In genomic region chr1:150696590-150696989, GRCh38 we compare ENCODE assay signal across 8 cellular contexts. TPM values are rescaled to one million over a fixed set of nuclear protein-coding genes. Genes with fewer than 3 reads are reported as not detected.
DNase-seq lines count a peak whose midpoint lies in the region; ATAC-seq lines count a peak whose summit lies in the region.

No MANE protein-coding gene starts in this region.

- H3K36me3 Mint-ChIP-seq in activated naive CD4-positive, alpha-beta T cell treated with anti-CD3 and anti-CD28 coated beads, Interleukin-2, amount 50 U/mL, for 24 hours: peaks cover 8% of the 10 kb centered on the region
- H3K36me3 Mint-ChIP-seq in activated CD8-positive, alpha-beta T cell treated with anti-CD3 and anti-CD28 coated beads, Interleukin-2, amount 10 ng/mL, durations not matched to agents 7 days and 5 days (ENCODE audit: low read depth): peaks cover 14% of the 10 kb centered on the region

- peaks cover 50% of the 10 kb centered on the region for H3K4me1 Mint-ChIP-seq in activated naive CD4-positive, alpha-beta T cell treated with anti-CD3 and anti-CD28 coated beads, Interleukin-2, amount 50 U/mL, for 24 hours
- H3K4me1 Mint-ChIP-seq in activated CD8-positive, alpha-beta T cell treated with anti-CD3 and anti-CD28 coated beads, Interleukin-2, amount 10 ng/mL, durations not matched to agents 7 days and 5 days (ENCODE audit: low read depth): peaks cover 18% of the 10 kb centered on the region
- H3K4me1 Mint-ChIP-seq in stimulated activated naive CD8-positive, alpha-beta T cell treated with anti-CD3 and anti-CD28 coated beads, Interleukin-15, amount 100 ng/mL, for 72 hours: peaks cover 27% of the 10 kb centered on the region

- no peak for ATAC-seq in activated CD8-positive, alpha-beta T cell treated with anti-CD3 and anti-CD28 coated beads, Interleukin-2, amount 10 ng/mL, durations not matched to agents 7 days and 5 days
- ATAC-seq in stimulated activated naive CD8-positive, alpha-beta T cell treated with anti-CD3 and anti-CD28 coated beads, Interleukin-15, amount 100 ng/mL, for 72 hours: no peak
- ATAC-seq in GM18868 (IDR thresholded peaks at IDR 0.05; ENCODE audit: unreplicated experiment): no peak

- H3K9me3 Mint-ChIP-seq in activated naive CD4-positive, alpha-beta T cell treated with anti-CD3 and anti-CD28 coated beads, Interleukin-2, amount 50 U/mL, for 24 hours: no peaks in the 10 kb centered on the region
- H3K9me3 Mint-ChIP-seq in activated CD8-positive, alpha-beta T cell treated with anti-CD3 and anti-CD28 coated beads, Interleukin-2, amount 10 ng/mL, durations not matched to agents 7 days and 5 days (ENCODE audit: insufficient read depth): no peaks in the 10 kb centered on the region
- no peaks in the 10 kb centered on the region for H3K9me3 Mint-ChIP-seq in stimulated activated naive CD8-positive, alpha-beta T cell treated with anti-CD3 and anti-CD28 coated beads, Interleukin-15, amount 100 ng/mL, for 72 hours

- no peaks in the 10 kb centered on the region for H3K27me3 Mint-ChIP-seq in activated naive CD4-positive, alpha-beta T cell treated with anti-CD3 and anti-CD28 coated beads, Interleukin-2, amount 50 U/mL, for 24 hours
- peaks cover 8% of the 10 kb centered on the region for H3K27me3 Mint-ChIP-seq in activated CD8-positive, alpha-beta T cell treated with anti-CD3 and anti-CD28 coated beads, Interleukin-2, amount 10 ng/mL, durations not matched to agents 7 days and 5 days (ENCODE audit: low read depth)
- peaks cover 12% of the 10 kb centered on the region for H3K27me3 Mint-ChIP-seq in stimulated activated naive CD8-positive, alpha-beta T cell treated with anti-CD3 and anti-CD28 coated beads, Interleukin-15, amount 100 ng/mL, for 72 hours

- peak overlapping the region; percentile 97 for H3K4me3 Mint-ChIP-seq in activated naive CD4-positive, alpha-beta T cell treated with anti-CD3 and anti-CD28 coated beads, Interleukin-2, amount 50 U/mL, for 24 hours
- H3K4me3 Mint-ChIP-seq in activated CD8-positive, alpha-beta T cell treated with anti-CD3 and anti-CD28 coated beads, Interleukin-2, amount 10 ng/mL, durations not matched to agents 7 days and 5 days: peak overlapping the region; percentile 93
- peak overlapping the region; percentile 84 to 99 for H3K4me3 Mint-ChIP-seq in stimulated activated naive CD8-positive, alpha-beta T cell treated with anti-CD3 and anti-CD28 coated beads, Interleukin-15, amount 100 ng/mL, for 72 hours

- POLR2A ChIA-PET in activated CD8-positive, alpha-beta T cell treated with anti-CD3 and anti-CD28 coated beads, Interleukin-2, amount 10 ng/mL, durations not matched to agents 7 days and 5 days (lab: Charles Lee): interaction anchor here (0.5 to 2.7 kb wide), 8 partner anchors 67 to 310 kb away, joined by 3 to 12 read pairs (median 4); partner anchors contain the start of genes ENSA, MCL1 and MINDY1

- CTCF ChIA-PET in activated CD8-positive, alpha-beta T cell treated with anti-CD3 and anti-CD28 coated beads, Interleukin-2, amount 10 ng/mL, durations not matched to agents 7 days and 5 days (lab: Charles Lee): interaction anchor here (0.7 to 3.0 kb wide), 14 partner anchors 13 to 298 kb away, joined by 3 to 13 read pairs (median 4); partner anchors contain the start of genes ANXA9, CTSK and ENSA

- peak overlapping the region; percentile 71 for H3K4me3 ChIP-seq in iPS-18c (ENCODE audit: insufficient read depth, low read depth, low read length)

- H3K9me3 ChIP-seq in iPS-18c (ENCODE audit: control insufficient read depth, insufficient read depth, low read length): no peaks in the 10 kb centered on the region

- no peak for DNase-seq in activated naive CD4-positive, alpha-beta T cell treated with anti-CD3 and anti-CD28 coated beads, Interleukin-2, amount 50 U/mL, for 16 hours
- no peak for DNase-seq in activated CD8-positive, alpha-beta T cell treated with anti-CD3 and anti-CD28 coated beads, Interleukin-2, amount 10 ng/mL, durations not matched to agents 7 days and 5 days
- DNase-seq in stimulated activated naive CD8-positive, alpha-beta T cell treated with anti-CD3 and anti-CD28 coated beads, Interleukin-15, amount 100 ng/mL, for 72 hours: no peak
- DNase-seq in NCI-H2171 (lab: John Stamatoyannopoulos, UW) (no peak), 8988T (no peak)

- peak overlapping the region; percentile 90 for H3K27ac Mint-ChIP-seq in activated naive CD4-positive, alpha-beta T cell treated with anti-CD3 and anti-CD28 coated beads, Interleukin-2, amount 50 U/mL, for 24 hours
- peak overlapping the region; percentile 83 for H3K27ac Mint-ChIP-seq in activated CD8-positive, alpha-beta T cell treated with anti-CD3 and anti-CD28 coated beads, Interleukin-2, amount 10 ng/mL, durations not matched to agents 7 days and 5 days
- H3K27ac Mint-ChIP-seq in stimulated activated naive CD8-positive, alpha-beta T cell treated with anti-CD3 and anti-CD28 coated beads, Interleukin-15, amount 100 ng/mL, for 72 hours: peak overlapping the region; percentile 90 to 98

RNA-seq across cellular contexts. Expression of gene GOLPH3L, which starts 0.4 kb away (rescaled TPM):
- total RNA-seq in activated CD8-positive, alpha-beta T cell treated with anti-CD3 and anti-CD28 coated beads, Interleukin-2, amount 10 ng/mL, durations not matched to agents 7 days and 5 days: 10 to 100 TPM; 19.4 to 21.2 TPM

RNA-seq across cellular contexts. Expression of gene HORMAD1, which starts 24.1 kb away (rescaled TPM):
- under 1 TPM in 1 of 2 experiments, not detected in 1; 0.40 TPM for total RNA-seq in activated CD8-positive, alpha-beta T cell treated with anti-CD3 and anti-CD28 coated beads, Interleukin-2, amount 10 ng/mL, durations not matched to agents 7 days and 5 days
